8 cellular contexts compared by ENCODE assay signal in genomic region chr2:69830045-69830905, GRCh38. TPM values are rescaled to one million over a fixed set of nuclear protein-coding genes. Genes with fewer than 3 reads are reported as not detected.
A peak's percentile ranks its signal among the peaks of the same experiment; 100 is the strongest.
DNase-seq lines count a peak whose midpoint lies in the region; ATAC-seq, FAIRE-seq and TF ChIP-seq lines count a peak whose summit lies in the region.

No MANE protein-coding gene starts in this region.

- H3K4me3 ChIP-seq in K562, result peak overlapping the region; percentile 75

- H3K4me1 ChIP-seq in K562 (replicated peaks in 1 of 2; ENCODE audit: control insufficient read depth in 2 of 2, insufficient read depth in 2 of 2, low read length in 2 of 2), result peaks cover 17 to 26% of the 10 kb centered on the region in 2 experiments

- H3K79me2 ChIP-seq in K562 (ENCODE audit: control insufficient read depth, insufficient read depth, low read length), result peaks cover 58% of the 10 kb centered on the region

- TF ChIP-seq EP300 in K562 (IDR thresholded peaks at IDR 0.05; ENCODE audit: low read length), result no peak

- H3K4me2 ChIP-seq in K562 (ENCODE audit: insufficient read depth, low read length), result peak overlapping the region; percentile 93

- H3K36me3 ChIP-seq in K562 (ENCODE audit: control insufficient read depth, insufficient read depth, low read length), result peaks cover 12% of the 10 kb centered on the region; the same call in 2 of the 3 replicates

- intact Hi-C loops in K562 (cut with micrococcal nuclease), result no loop called here

- peak overlapping the region; percentile 70 for H3K27ac ChIP-seq in K562 (ENCODE audit: extremely low read depth, low read depth, low read length)

- in situ Hi-C loops in K562 (cut with MboI), result no loop called here

- H3K36me3 Mint-ChIP-seq in T-cell, result peaks cover 3% of the 10 kb centered on the region

- BruUV-seq in K562 (replicated peaks; lab: Mats Ljungman, UMichigan), result no TSS peak

- no peak for TF ChIP-seq POLR2A in K562 (conservative IDR thresholded peaks at IDR 0.05)

- ATAC-seq in GM21381 (IDR thresholded peaks at IDR 0.05; ENCODE audit: unreplicated experiment) (peak; percentile 27), T-cell (replicated peaks in 1 of 4) (peak; percentile 12 to 32 (median 26)), K562 (peak; percentile 58)

- H3K9me3 Mint-ChIP-seq in T-cell, result no peaks in the 10 kb centered on the region

- peak overlapping the region; percentile 98 for H2AFZ ChIP-seq in K562 (ENCODE audit: low read depth, low read length)

- H3K4me3 Mint-ChIP-seq in T-cell, result peak overlapping the region; percentile 83 to 96 (median 95)

- no peak for TF ChIP-seq RAD21 in K562 (CRISPR knock-in tag; conservative IDR thresholded peaks at IDR 0.05 in 1 of 2, IDR thresholded peaks at IDR 0.05 in 1 of 2)

- POLR2A ChIA-PET in T-cell (lab: Charles Lee), result interaction anchor here (0.6 kb wide), 3 partner anchors 14 to 117 kb away, joined by 3 read pairs; no protein-coding TSS in a partner anchor
- POLR2A ChIA-PET in K562 (lab: Yijun Ruan, JAX), result interaction anchor here (0.7 to 0.9 kb wide), 2 partner anchors 14 to 46 kb away, joined by 3 to 4 read pairs; no protein-coding TSS in a partner anchor

- H3K9me1 ChIP-seq in K562 (ENCODE audit: control insufficient read depth, insufficient read depth, low read length), result no peaks in the 10 kb centered on the region

- CTCF ChIA-PET in T-cell (lab: Charles Lee) (interaction anchor here (0.6 to 0.7 kb wide), 2 partner anchors 16 to 75 kb away, joined by 3 to 4 read pairs; no protein-coding TSS in a partner anchor), K562 (lab: Yijun Ruan, JAX; ENCODE audit: low intra/inter-chr PET ratio) (interaction anchor here (0.6 kb wide), 1 partner anchor 445 kb away, joined by 3 read pairs; no protein-coding TSS in a partner anchor)

- peak; percentile 52 for DNase-seq in COLO668 (lab: John Stamatoyannopoulos, UW; ENCODE audit: unreplicated experiment)
- DNase-seq in HT-29 (ENCODE audit: low spot score), result peak; percentile 75
- DNase-seq in T-cell, result peak in 33 of 34 experiments; percentile 11 to 51 (median 27)
- peak; percentile 28 to 59 (median 32) for DNase-seq in K562 (ENCODE audit: extremely low read depth in 1 of 4, low spot score in 3 of 4)
- DNase-seq in iPS-NIHi11 (ENCODE audit: low spot score), result peak; percentile 34
- DNase-seq in stimulated activated CD4-positive, alpha-beta T cell treated with anti-CD3 and anti-CD28 coated beads, Interleukin-12 subunit alpha, Interleukin-12 subunit beta, amount 100 ng/mL, for 24 hours (ENCODE audit: low read depth in 2 of 2), result peak; percentile 20 to 24
- no peak for DNase-seq in NCI-H1092 treated with DMSO at 0.1 percent for 48 hours (lab: John Stamatoyannopoulos, UW)

- 2% methylated on average over 44 of the region's 45 CpGs for WGBS in K562 (ENCODE audit: insufficient coverage, low coverage, missing lambda C conversion rate)

- H3K27me3 Mint-ChIP-seq in T-cell, result no peaks in the 10 kb centered on the region

- H3K9ac ChIP-seq in K562 (ENCODE audit: insufficient read depth in 1 of 2, low read depth in 2 of 2, low read length in 2 of 2), result peak overlapping the region; percentile 64 to 94

- FAIRE-seq in K562 (lab: Jason Lieb, UNC), result peak; percentile 70

- no peaks in the 10 kb centered on the region for H4K20me1 ChIP-seq in K562 (replicated peaks; ENCODE audit: control insufficient read depth, insufficient read depth, low read length)

- TF ChIP-seq CTCF in K562 (IDR thresholded peaks at IDR 0.05 in 2 of 3, conservative IDR thresholded peaks at IDR 0.05 in 1 of 3; ENCODE audit: insufficient read depth in 2 of 3, low read depth in 1 of 3, low read length in 3 of 3), result no peak

- H3K27me3 ChIP-seq in K562 (ENCODE audit: control insufficient read depth in 2 of 2, insufficient read depth in 2 of 2, low read length in 2 of 2), result no peaks in the 10 kb centered on the region

- H3K27ac Mint-ChIP-seq in T-cell, result peak overlapping the region; percentile 64 to 96

- peaks cover 61 to 63% (median 61%) of the 10 kb centered on the region in 3 donors for H3K4me1 Mint-ChIP-seq in T-cell

- H3K9me3 ChIP-seq in K562 (replicated peaks; ENCODE audit: control insufficient read depth, insufficient read depth, low read depth, low read length), result no peaks in the 10 kb centered on the region

TF ChIP-seq in K562, 482 proteins besides CTCF, POLR2A, EP300 and RAD21 (continues in another document):
- no peak for TF ChIP-seq FOXM1 (IDR thresholded peaks at IDR 0.05; ENCODE audit: low read depth)
- no peak; the same call in 1 of the 2 replicates for TF ChIP-seq FOXM1 (CRISPR knock-in tag; IDR thresholded peaks at IDR 0.05; ENCODE audit: low read depth)
- TF ChIP-seq MED1 (CRISPR knock-in tag; IDR thresholded peaks at IDR 0.05; ENCODE audit: borderline replicate concordance), result 0 out of 2 replicates have a peak, but pooled peaks have one; percentile 30
- 0 out of 2 replicates have a peak, but pooled peaks have one; percentile 70 for TF ChIP-seq NKRF (IDR thresholded peaks at IDR 0.05; ENCODE audit: borderline replicate concordance)
- TF ChIP-seq TRIM25 (IDR thresholded peaks at IDR 0.05; ENCODE audit: borderline replicate concordance), result no peak
- TF ChIP-seq SIX5 (IDR thresholded peaks at IDR 0.05; ENCODE audit: borderline replicate concordance in 1 of 2, insufficient read depth in 1 of 2, low read depth in 1 of 2, low read length in 2 of 2), result no peak
- no peak for TF ChIP-seq NUFIP1 (IDR thresholded peaks at IDR 0.05; ENCODE audit: partially characterized antibody)
- no peak for TF ChIP-seq OTX1 (CRISPR knock-in tag; IDR thresholded peaks at IDR 0.05)
- no peak for TF ChIP-seq KDM5B (IDR thresholded peaks at IDR 0.05; ENCODE audit: insufficient replicate concordance, low read depth, low read length)
- no peak for TF ChIP-seq TRIM28 (IDR thresholded peaks at IDR 0.05)
- TF ChIP-seq TBL1XR1 (IDR thresholded peaks at IDR 0.05; ENCODE audit: low read length in 2 of 2), result no peak

RNA-seq across cellular contexts. Expression of gene GMCL1, which starts 0.8 kb away (rescaled TPM):
- 21.5 and 25.8 TPM in 2 replicates for total RNA-seq in HT-29 (2014; rRNA removed; shearing (Covaris generic))
- total RNA-seq in T-cell (10 to 100 TPM; 25.4 to 32.0 (median 27.8) TPM), K562 (2014; rRNA removed) (15.2 and 20.9 TPM in 2 replicates), K562 (2014; rRNA removed; fragmentation: Illumina TruSeq; extraction: Trizol) (20.0 and 21.8 TPM in 2 replicates), K562 (2015; rRNA removed; fragmentation: Illumina TruSeq; extraction: Trizol) (13.4 and 15.0 TPM in 2 replicates), K562 (2021) (18.6 and 18.7 TPM in 2 replicates)
- 10.8 and 41.5 TPM in 2 replicates for total RNA-seq in K562 (2011; cell fraction: chromatin; rRNA removed; ENCODE audit: low replicate concordance)
- 5.8 and 8.2 TPM in 2 replicates for total RNA-seq in K562 (2011; cell fraction: nucleolus; rRNA removed)
- total RNA-seq in K562 (2011; cell fraction: nucleoplasm; rRNA removed), result 15.5 and 33.4 TPM in 2 replicates
- polyA plus RNA-seq in K562 (2011; rRNA removed) (19.3 and 27.3 TPM in 2 replicates), K562 (2014; fragmentation: Illumina TruSeq; extraction: Trizol) (21.3 and 26.2 TPM in 2 replicates), K562 (2014; fragmentation: Nextera tagmentation; extraction: Ambion mirVana) (1 to 10 TPM; 7.0 to 8.1 TPM), K562 (2014; rRNA removed) (15.4 and 18.1 TPM in 2 replicates)
- 6.4 and 14.0 TPM in 2 replicates for polyA plus RNA-seq in K562 (2011; cell fraction: cytosol; rRNA removed)
- 5.9 and 9.6 TPM in 2 replicates for polyA plus RNA-seq in K562 (2011; cell fraction: nucleus; rRNA removed)
- 14.6 and 16.4 TPM in 2 replicates for polyA plus RNA-seq in K562 (2012)
- 20.2 and 29.6 TPM in 2 replicates for polyA minus RNA-seq in K562 (2011; rRNA and poly(A)+ RNA removed)
- 7.8 and 13.7 TPM in 2 replicates for polyA minus RNA-seq in K562 (2011; cell fraction: cytosol; rRNA and poly(A)+ RNA removed)
- 5.1 TPM in 2 replicates for polyA minus RNA-seq in K562 (2011; cell fraction: nucleus; rRNA and poly(A)+ RNA removed)
